11 cellular contexts compared by ENCODE assay signal in the genomic region with DNA sequence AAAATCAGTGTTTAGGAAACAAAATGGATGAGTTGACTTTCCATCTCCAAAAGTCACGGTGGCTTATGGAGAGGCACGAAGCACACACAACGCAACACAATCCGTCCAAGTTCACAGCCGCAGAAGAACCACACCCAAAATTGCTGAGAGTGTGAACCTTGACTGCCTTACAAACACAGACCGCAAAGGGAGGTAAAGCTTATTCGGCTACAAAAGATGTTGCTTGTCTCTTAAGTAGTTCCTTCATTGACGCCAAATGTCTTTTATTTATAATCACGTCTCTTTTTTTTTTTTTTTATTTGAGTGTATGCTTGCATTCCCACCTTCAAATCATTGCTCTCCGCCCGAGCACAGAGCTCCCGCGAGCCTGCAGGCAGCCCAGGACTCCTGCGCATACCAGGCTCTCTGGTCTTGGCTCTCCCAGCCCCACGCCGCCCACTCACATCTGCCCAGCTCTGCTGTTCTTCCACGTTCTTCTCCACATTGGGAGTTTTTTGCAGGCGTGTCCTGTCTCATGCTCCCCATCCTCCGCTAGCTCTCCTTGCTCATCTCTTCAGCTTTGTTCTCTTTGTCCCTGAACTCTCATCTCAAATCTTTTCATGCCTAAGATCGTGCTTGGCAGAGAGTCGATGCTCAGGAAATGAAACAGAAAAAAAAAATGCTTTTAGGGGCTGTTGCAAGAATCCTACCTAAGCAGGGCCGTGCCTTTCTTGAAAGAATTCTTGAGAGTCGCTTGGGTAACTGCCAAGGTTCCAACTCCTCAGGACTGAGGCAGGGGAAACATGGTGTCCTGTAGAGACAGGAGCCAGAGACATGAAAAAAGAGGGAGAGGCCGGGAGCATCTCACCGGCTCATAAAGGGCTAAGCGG. TPM values are rescaled to one million over a fixed set of nuclear protein-coding genes. Genes with fewer than 3 reads are reported as not detected.
DNase-seq lines count a peak whose midpoint lies in the region; ATAC-seq, FAIRE-seq and TF ChIP-seq lines count a peak whose summit lies in the region.
"Had no signal": no experiment of that assay in that cellular context is flagged by ENCODE, and none has a peak within 500 bp of the region (broad histone marks: within the 10 kb centered on the region; RNA-seq: fewer than 3 reads in every experiment).

No MANE protein-coding gene starts in this region.

- peaks cover 11 to 16% of the 10 kb centered on the region in 2 donors for H3K36me3 Mint-ChIP-seq in activated naive CD4-positive, alpha-beta T cell treated with anti-CD3 and anti-CD28 coated beads, Interleukin-2, amount 50 U/mL, for 72 hours
- H3K36me3 Mint-ChIP-seq in HFFc6 (ENCODE audit: low read depth), result peaks cover 9% of the 10 kb centered on the region; the same call in 1 of the 2 replicates

- peak; percentile 47 to 71 for ATAC-seq in activated naive CD4-positive, alpha-beta T cell treated with anti-CD3 and anti-CD28 coated beads, Interleukin-2, amount 50 U/mL, for 72 hours
- peak; percentile 64 for ATAC-seq in lung (ENCODE audit: insufficient read depth, low FRiP score)

- no peaks in the 10 kb centered on the region for H3K4me1 Mint-ChIP-seq in HFFc6 (ENCODE audit: low read depth)

- WGBS in lung, 2 donors, result 71 to 79% methylated on average over 26 of the region's 26 CpGs
- 40 to 42% methylated on average over 26 of the region's 26 CpGs for WGBS in thyroid gland, 2 donors

- no peak overlapping the region for H3K4me3 ChIP-seq in lung
- H3K4me3 ChIP-seq in thyroid gland (replicated peaks in 1 of 3), result no peak overlapping the region
- no peak overlapping the region for H3K4me3 ChIP-seq in kidney (ENCODE audit: low read length in 2 of 2)

- no peaks in the 10 kb centered on the region for H3K36me3 ChIP-seq in lung (ENCODE audit: control insufficient read depth in 2 of 2, insufficient read depth in 2 of 2, low read length in 2 of 2)
- H3K36me3 ChIP-seq in thyroid gland, result no peaks in the 10 kb centered on the region
- H3K36me3 ChIP-seq in kidney (ENCODE audit: control insufficient read depth in 1 of 2, insufficient read depth in 2 of 2, low read length in 2 of 2), result no peaks in the 10 kb centered on the region

- H3K9me3 Mint-ChIP-seq in activated naive CD4-positive, alpha-beta T cell treated with anti-CD3 and anti-CD28 coated beads, Interleukin-2, amount 50 U/mL, for 72 hours, result peaks cover 0 to 4% of the 10 kb centered on the region in 2 donors
- peaks cover 67% of the 10 kb centered on the region for H3K9me3 Mint-ChIP-seq in HFFc6

- DNase-seq in activated T-cell treated with anti-CD3 and anti-CD28 coated beads, Interleukin-2, amount 50 U/mL, for 1 hour, result peak; percentile 50
- no peak for DNase-seq in activated T-cell treated with anti-CD3 and anti-CD28 coated beads for 4 hours
- no peak for DNase-seq in activated naive CD4-positive, alpha-beta T cell treated with anti-CD3 and anti-CD28 coated beads, Interleukin-2, amount 50 U/mL, for 72 hours (ENCODE audit: low spot score in 2 of 2)
- no peak for DNase-seq in lung (ENCODE audit: low spot score)
- peak; percentile 53 to 55 for DNase-seq in thyroid gland
- DNase-seq in EL, result no peak
- DNase-seq in HFFc6, result no peak
- no peak for DNase-seq in kidney
- DNase-seq: mesenchymal stem cell, NCI-H748 treated with DMSO at 0.1 percent for 48 hours had no signal

- H3K27ac Mint-ChIP-seq in activated naive CD4-positive, alpha-beta T cell treated with anti-CD3 and anti-CD28 coated beads, Interleukin-2, amount 50 U/mL, for 72 hours, result peak overlapping the region; percentile 62 to 78
- no peak overlapping the region for H3K27ac Mint-ChIP-seq in HFFc6

- no peak for FAIRE-seq in kidney (lab: Jason Lieb, UNC)

- TF ChIP-seq POLR2A in thyroid gland (IDR thresholded peaks at IDR 0.05), result no peak

- no peak overlapping the region for H3K27ac ChIP-seq in lung (ENCODE audit: low read depth in 1 of 2, low read length in 1 of 2)
- no peak overlapping the region for H3K27ac ChIP-seq in thyroid gland
- H3K27ac ChIP-seq in kidney (ENCODE audit: low read depth in 2 of 2, low read length in 2 of 2), result no peak overlapping the region

- no peak overlapping the region for H3K4me3 Mint-ChIP-seq in HFFc6

- H3K9me3 ChIP-seq in lung (ENCODE audit: control insufficient read depth in 2 of 2, insufficient read depth in 1 of 2, low read length in 1 of 2) (no peaks in the 10 kb centered on the region), thyroid gland (no peaks in the 10 kb centered on the region), kidney (ENCODE audit: control insufficient read depth in 1 of 2, low read length in 2 of 2) (no peaks in the 10 kb centered on the region)

- H3K27me3 Mint-ChIP-seq in HFFc6 (ENCODE audit: insufficient read depth), result peaks cover 2% of the 10 kb centered on the region; the same call in 1 of the 2 replicates

- H3K9ac ChIP-seq in kidney (ENCODE audit: low read length in 2 of 2), result no peak overlapping the region

- intact Hi-C loops in thyroid gland (cut with DNase I), result no loop called here
- intact Hi-C loops in kidney (cut with DNase I), result no loop called here

- peaks cover 0 to 2% of the 10 kb centered on the region in 2 donors for H3K4me1 ChIP-seq in lung (ENCODE audit: control insufficient read depth in 2 of 2, insufficient read depth in 2 of 2, low read length in 2 of 2)
- peaks cover 0 to 8% of the 10 kb centered on the region in 2 donors for H3K4me1 ChIP-seq in thyroid gland
- peaks cover 0 to 2% of the 10 kb centered on the region in 2 donors for H3K4me1 ChIP-seq in kidney (ENCODE audit: control insufficient read depth in 1 of 2, insufficient read depth in 1 of 2, low read depth in 1 of 2, low read length in 2 of 2)

- TF ChIP-seq CTCF in lung (IDR thresholded peaks at IDR 0.05; ENCODE audit: control extremely low read depth, extremely low read depth) (no peak), thyroid gland (IDR thresholded peaks at IDR 0.05) (no peak), HFFc6 (IDR thresholded peaks at IDR 0.05) (no peak), kidney (IDR thresholded peaks at IDR 0.05; ENCODE audit: borderline replicate concordance, extremely low read depth, insufficient read depth) (no peak)

- H3K27me3 ChIP-seq in lung (ENCODE audit: control insufficient read depth, insufficient read depth), result no peaks in the 10 kb centered on the region
- no peaks in the 10 kb centered on the region for H3K27me3 ChIP-seq in thyroid gland

RNA-seq across cellular contexts. Expression of a gene that starts 25.8 kb away (rescaled TPM):
- total RNA-seq in activated naive CD4-positive, alpha-beta T cell treated with anti-CD3 and anti-CD28 coated beads, Interleukin-2, amount 50 U/mL, for 72 hours, result 1 to 10 TPM in 1 of 2 donors, under 1 TPM in 1; 0.96 to 2.4 TPM
- total RNA-seq in lung (1 to 10 TPM; 5.2 to 9.5 TPM), thyroid gland (1 to 10 TPM in 2 of 4 donors, not detected in 2; 1.2 to 2.8 TPM), kidney (6.1 TPM)
- polyA plus RNA-seq in lung (10 to 100 TPM in 1 of 2 donors, 1 to 10 TPM in 1; 9.8 to 12.4 TPM), kidney (ENCODE audit: insufficient read depth, low read depth, low replicate concordance) (4.8 TPM)
- total RNA-seq in HFFc6 (2021; fragmentation: NEBNext Ultra II Directional; extraction: Animal tissue kit (Norgen Biotek cat#: 25700)), result not detected
- total RNA-seq: M059J had no signal

Comparison
In these comparisons a context has a peak if more than half of its experiments do, and no peak if none do; other contexts are left out.
1. DNase-seq: peak in activated T-cell treated with anti-CD3 and anti-CD28 coated beads, Interleukin-2, amount 50 U/mL, for 1 hour (single experiment) and thyroid gland (2 of 2); none in activated T-cell treated with anti-CD3 and anti-CD28 coated beads for 4 hours (single experiment), activated naive CD4-positive, alpha-beta T cell treated with anti-CD3 and anti-CD28 coated beads, Interleukin-2, amount 50 U/mL, for 72 hours (0 of 2), lung (single experiment), EL (single experiment), HFFc6 (single experiment) and kidney (single experiment).